In genomic region chr12:75592086-75592485, GRCh38 we compare ENCODE assay signal across 13 cellular contexts.
DNase-seq lines count a peak whose midpoint lies in the region; ATAC-seq and TF ChIP-seq lines count a peak whose summit lies in the region.
"Had no signal": no experiment of that assay in that cellular context is flagged by ENCODE, and none has a peak within 500 bp of the region (broad histone marks: within the 10 kb centered on the region; RNA-seq: fewer than 3 reads in every experiment).

No MANE protein-coding gene starts in this region.

- H3K9me3 ChIP-seq in psoas muscle: no peaks in the 10 kb centered on the region
- H3K9me3 ChIP-seq: SJCRH30 had no signal

- no peak overlapping the region for H3K27ac ChIP-seq in psoas muscle
- H3K27ac ChIP-seq: PC-9, SJCRH30 had no signal

- peak overlapping the region; percentile 50 for H3K4me3 Mint-ChIP-seq in glutamatergic neuron (ENCODE audit: unreplicated experiment)
- H3K4me3 Mint-ChIP-seq: CD4-positive, alpha-beta memory T cell had no signal

- no peak for TF ChIP-seq POLR2A in erythroblast (IDR thresholded peaks at IDR 0.05; ENCODE audit: low read length)

- no peaks in the 10 kb centered on the region for H3K27me3 ChIP-seq in psoas muscle (ENCODE audit: insufficient read depth in 3 of 3, low read length in 2 of 3)
- H3K27me3 ChIP-seq: SJCRH30 had no signal

- peaks cover 65% of the 10 kb centered on the region for H3K4me1 Mint-ChIP-seq in glutamatergic neuron (ENCODE audit: low read depth, unreplicated experiment)
- H3K4me1 Mint-ChIP-seq: CD4-positive, alpha-beta memory T cell had no signal

- no peaks in the 10 kb centered on the region for H3K36me3 ChIP-seq in psoas muscle (ENCODE audit: insufficient read depth in 1 of 2, low read depth in 1 of 2)
- H3K36me3 ChIP-seq: SJCRH30 had no signal

- H3K27me3 Mint-ChIP-seq in glutamatergic neuron (ENCODE audit: unreplicated experiment): peaks cover 7% of the 10 kb centered on the region

- H3K27ac Mint-ChIP-seq in glutamatergic neuron (ENCODE audit: unreplicated experiment): peak overlapping the region; percentile 93
- H3K27ac Mint-ChIP-seq: CD4-positive, alpha-beta memory T cell had no signal

- DNase-seq in DMS 273 (lab: John Stamatoyannopoulos, UW; ENCODE audit: unreplicated experiment): peak; percentile 90
- DNase-seq in NCI-H2171 (lab: John Stamatoyannopoulos, UW): peak; percentile 84
- DNase-seq in NCI-H82 treated with DMSO at 0.1 percent for 48 hours (lab: John Stamatoyannopoulos, UW; ENCODE audit: unreplicated experiment): peak; percentile 80
- no peak for DNase-seq in glutamatergic neuron
- no peak for DNase-seq in posterior cingulate gyrus
- DNase-seq in erythroblast (lab: John Stamatoyannopoulos, UW): no peak
- no peak for DNase-seq in SHP77 treated with DMSO at 0.1 percent for 48 hours (lab: John Stamatoyannopoulos, UW)
- no peak for DNase-seq in psoas muscle
- DNase-seq: CD4-positive, alpha-beta memory T cell; H7; NCI-H2029; PC-9 had no signal

- TF ChIP-seq CTCF in glutamatergic neuron (IDR thresholded peaks at IDR 0.05; ENCODE audit: partially characterized antibody, unreplicated experiment): no peak
- TF ChIP-seq CTCF in psoas muscle (IDR thresholded peaks at IDR 0.05): no peak

- H3K4me1 ChIP-seq in psoas muscle: no peaks in the 10 kb centered on the region

- H3K36me3 Mint-ChIP-seq in glutamatergic neuron (ENCODE audit: unreplicated experiment): peaks cover 5% of the 10 kb centered on the region
- H3K36me3 Mint-ChIP-seq: CD4-positive, alpha-beta memory T cell had no signal

- no peak for ATAC-seq in psoas muscle

- H3K9me3 Mint-ChIP-seq in glutamatergic neuron (ENCODE audit: unreplicated experiment): peaks cover 1% of the 10 kb centered on the region

- no peak overlapping the region for H3K4me3 ChIP-seq in psoas muscle
- H3K4me3 ChIP-seq: PC-9, SJCRH30 had no signal

- 96% methylated on average over 5 of the region's 5 CpGs for whole genome bisulfite sequencing in psoas muscle, 3 donors

- intact Hi-C loops in posterior cingulate gyrus (cut with DNase I) (no loop called here), psoas muscle (cut with DNase I) (no loop called here)

Comparison
In these comparisons a context has a peak if more than half of its experiments do, and no peak if none do; other contexts are left out.
1. DNase-seq: peak in DMS 273 (single experiment), NCI-H2171 (single experiment) and NCI-H82 treated with DMSO at 0.1 percent for 48 hours (single experiment); none in glutamatergic neuron (single experiment), posterior cingulate gyrus (0 of 10), erythroblast (0 of 2), SHP77 treated with DMSO at 0.1 percent for 48 hours (single experiment) and psoas muscle (0 of 2).